14 cellular contexts compared by ENCODE assay signal in the genomic region with DNA sequence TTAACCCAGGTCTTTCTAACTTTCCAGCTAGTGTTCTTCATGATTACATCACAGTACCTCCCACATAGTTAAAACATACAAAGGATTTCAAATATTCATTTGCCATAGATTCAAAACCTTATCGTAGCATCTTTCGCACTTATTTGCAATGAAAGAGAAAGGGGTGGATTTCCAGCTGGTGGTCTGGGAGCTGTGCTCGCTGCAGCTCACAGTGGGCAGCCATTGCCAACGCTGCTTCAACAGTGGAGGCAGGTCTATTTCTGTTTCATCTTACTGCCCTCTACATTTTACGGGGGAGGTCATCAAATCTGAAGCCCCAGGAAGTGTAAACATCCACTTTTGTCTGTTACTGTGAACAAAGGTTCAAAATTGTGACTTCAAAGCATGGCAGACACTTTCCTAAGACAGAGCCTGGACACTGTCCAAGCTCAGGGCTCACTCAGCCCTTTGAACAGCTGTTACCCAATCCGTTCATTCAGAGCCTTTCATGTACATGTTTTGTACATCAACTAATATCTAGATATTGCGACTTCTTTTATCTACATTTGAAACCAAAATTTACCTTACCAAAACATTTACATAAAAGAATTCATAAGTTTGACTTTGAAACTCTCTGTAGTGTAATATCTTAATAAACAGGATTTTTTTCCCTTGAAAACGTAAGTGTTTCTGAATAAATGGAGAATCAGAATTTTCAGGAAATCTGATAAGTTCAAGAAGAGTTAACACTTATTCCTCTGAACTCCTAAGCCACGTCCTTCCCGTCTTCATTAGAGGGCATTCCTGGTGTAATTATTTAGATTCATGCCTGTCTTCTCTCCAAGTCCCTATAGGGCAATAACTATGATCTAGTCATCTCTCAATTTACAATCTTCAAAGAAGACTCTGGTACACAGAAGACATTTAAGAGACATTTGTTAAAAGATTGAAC. TPM values are rescaled to one million over a fixed set of nuclear protein-coding genes. Genes with fewer than 3 reads are reported as not detected.
DNase-seq lines count a peak whose midpoint lies in the region; TF ChIP-seq lines count a peak whose summit lies in the region.
"Had no signal": no experiment of that assay in that cellular context is flagged by ENCODE, and none has a peak within 500 bp of the region (broad histone marks: within the 10 kb centered on the region; RNA-seq: fewer than 3 reads in every experiment).

No MANE protein-coding gene starts in this region.

- H3K36me3 Mint-ChIP-seq in MCF 10A (ENCODE audit: insufficient read depth, unreplicated experiment) = peaks cover 28% of the 10 kb centered on the region
- H3K36me3 Mint-ChIP-seq: naive B cell had no signal

- TF ChIP-seq CTCF in MCF 10A (IDR thresholded peaks at IDR 0.05; ENCODE audit: unreplicated experiment) (no peak), breast epithelium (IDR thresholded peaks at IDR 0.05) (no peak), uterus (IDR thresholded peaks at IDR 0.05) (no peak), coronary artery (IDR thresholded peaks at IDR 0.05) (no peak)

- H3K4me1 ChIP-seq in breast epithelium = peaks cover 0 to 11% of the 10 kb centered on the region in 2 donors
- peaks cover 0 to 7% of the 10 kb centered on the region in 2 donors for H3K4me1 ChIP-seq in uterus

- peak; percentile 65 for DNase-seq in MCF 10A (ENCODE audit: unreplicated experiment)
- DNase-seq in breast epithelium (ENCODE audit: low spot score in 2 of 2) = no peak
- peak; percentile 11 for DNase-seq in cerebellar cortex (ENCODE audit: low spot score)
- peak; percentile 52 for DNase-seq in medulla oblongata (ENCODE audit: extremely low spot score)
- DNase-seq in uterus = no peak
- DNase-seq in stimulated activated naive CD4-positive, alpha-beta T cell treated with Interleukin-2 at 50 U/mL for 16 hours (lab: John Stamatoyannopoulos, UW) = no peak
- no peak for DNase-seq in coronary artery (ENCODE audit: low spot score)
- no peak for DNase-seq in NCI-H526 treated with DMSO at 0.1 percent for 48 hours (lab: John Stamatoyannopoulos, UW)
- DNase-seq: naive B cell; NCI-H226; stimulated activated CD4-positive, alpha-beta T cell treated with anti-CD3 and anti-CD28 coated beads, Interleukin-2, amount 100 ng/mL, for 48 hours; tibial artery had no signal

- TF ChIP-seq POLR2A in breast epithelium (IDR thresholded peaks at IDR 0.05) (no peak), uterus (IDR thresholded peaks at IDR 0.05) (no peak)

- no peaks in the 10 kb centered on the region for H3K9me3 Mint-ChIP-seq in MCF 10A (ENCODE audit: unreplicated experiment)
- H3K9me3 Mint-ChIP-seq: naive B cell; T-helper 1 cell treated with Interleukin-12 subunit alpha and Interleukin-12 subunit beta and Interleukin-4 antibody, amounts not matched to agents 30 μg/mL and 1 μg/mL, for 36 hours had no signal

- intact Hi-C loops in MCF 10A (cut with micrococcal nuclease) (no loop called here), breast epithelium (cut with DNase I; ENCODE audit: low total_unique reads) (no loop called here), uterus (cut with DNase I; ENCODE audit: low total_unique reads) (no loop called here)

- no peak overlapping the region for H3K4me3 Mint-ChIP-seq in MCF 10A (ENCODE audit: unreplicated experiment)
- H3K4me3 Mint-ChIP-seq: naive B cell; T-helper 1 cell treated with Interleukin-12 subunit alpha and Interleukin-12 subunit beta and Interleukin-4 antibody, amounts not matched to agents 30 μg/mL and 1 μg/mL, for 36 hours had no signal

- H3K9me3 ChIP-seq in breast epithelium = no peaks in the 10 kb centered on the region
- no peaks in the 10 kb centered on the region for H3K9me3 ChIP-seq in uterus
- H3K9me3 ChIP-seq: ascending aorta, tibial artery had no signal

- H3K27ac Mint-ChIP-seq in MCF 10A (ENCODE audit: low read depth, unreplicated experiment) = peak overlapping the region; percentile 64
- H3K27ac Mint-ChIP-seq: naive B cell; T-helper 1 cell treated with Interleukin-12 subunit alpha and Interleukin-12 subunit beta and Interleukin-4 antibody, amounts not matched to agents 30 μg/mL and 1 μg/mL, for 36 hours had no signal

- H3K27ac ChIP-seq in breast epithelium (peak overlapping the region in 1 of 2 donors; percentile 6), uterus (peak overlapping the region; percentile 53 to 69), coronary artery (peak overlapping the region in 1 of 2 donors; percentile 71)
- H3K27ac ChIP-seq: ascending aorta had no signal

- H3K4me1 Mint-ChIP-seq in MCF 10A (ENCODE audit: insufficient read depth, unreplicated experiment) = peaks cover 72% of the 10 kb centered on the region
- H3K4me1 Mint-ChIP-seq: naive B cell had no signal

- H3K27me3 ChIP-seq in breast epithelium (no peaks in the 10 kb centered on the region), uterus (no peaks in the 10 kb centered on the region)
- H3K27me3 ChIP-seq: ascending aorta, tibial artery had no signal

- POLR2A ChIA-PET in MCF 10A (lab: Yijun Ruan, JAX) = interaction anchor here (1.5 to 19.1 kb wide), 6 partner anchors 9 to 24 kb away, joined by 4 to 192 read pairs (median 27); partner anchors contain the start of gene STARD13

- BruUV-seq in MCF 10A (replicated peaks; lab: Mats Ljungman, UMichigan) = no TSS peak

- H3K4me3 ChIP-seq in breast epithelium (no peak overlapping the region), uterus (no peak overlapping the region), coronary artery (no peak overlapping the region)
- H3K4me3 ChIP-seq: ascending aorta, tibial artery had no signal

- H3K36me3 ChIP-seq in breast epithelium (no peaks in the 10 kb centered on the region), uterus (no peaks in the 10 kb centered on the region)
- H3K36me3 ChIP-seq: ascending aorta, tibial artery had no signal

- H3K27me3 Mint-ChIP-seq in MCF 10A (ENCODE audit: insufficient read depth, unreplicated experiment) = no peaks in the 10 kb centered on the region
- H3K27me3 Mint-ChIP-seq: naive B cell had no signal

- CTCF ChIA-PET in MCF 10A (lab: Yijun Ruan, JAX) = interaction anchor here (0.6 to 2.0 kb wide), 7 partner anchors 9 to 822 kb away, joined by 3 to 6 read pairs (median 3); no protein-coding TSS in a partner anchor

RNA-seq across cellular contexts. Expression of gene STARD13, which starts 25.1 kb away (rescaled TPM):
- total RNA-seq in MCF 10A (2022) (26.3 and 31.9 TPM in 2 replicates), breast epithelium (10 to 100 TPM; 42.4 to 62.3 (median 58.7) TPM), uterus (10 to 100 TPM; 36.8 to 65.6 (median 46.0) TPM)

Comparison
In these comparisons a context has a peak if more than half of its experiments do, and no peak if none do; other contexts are left out.
1. DNase-seq: peak in MCF 10A (single experiment), cerebellar cortex (single experiment) and medulla oblongata (single experiment); none in breast epithelium (0 of 2), uterus (0 of 2), stimulated activated naive CD4-positive, alpha-beta T cell treated with Interleukin-2 at 50 U/mL for 16 hours (single experiment), coronary artery (single experiment) and NCI-H526 treated with DMSO at 0.1 percent for 48 hours (single experiment).